ENCODE assay signal across 8 cellular contexts in the genomic region with DNA sequence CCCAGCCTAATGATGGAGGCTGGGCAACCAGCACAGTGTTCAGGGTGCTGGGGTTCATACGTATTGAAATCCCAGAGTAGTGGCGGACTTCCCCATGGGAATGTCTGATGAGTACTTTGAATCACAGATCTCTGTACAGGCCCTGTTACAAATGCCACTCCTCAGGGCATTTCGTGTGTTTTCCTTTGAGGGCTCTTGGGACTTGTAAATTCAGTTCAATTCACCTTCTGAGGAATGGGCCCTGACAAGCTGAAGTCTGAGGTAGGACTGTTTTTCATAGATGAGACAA. TPM values are rescaled to one million over a fixed set of nuclear protein-coding genes. Genes with fewer than 3 reads are reported as not detected.
DNase-seq lines count a peak whose midpoint lies in the region; ATAC-seq and TF ChIP-seq lines count a peak whose summit lies in the region.

No MANE protein-coding gene starts in this region.

- H3K4me3 ChIP-seq in AG04450 (ENCODE audit: low read depth, low read length) = peak overlapping the region; percentile 73
- peak overlapping the region; percentile 55 for H3K4me3 ChIP-seq in kidney epithelial cell (ENCODE audit: low read depth, low read length)

- H3K36me3 ChIP-seq in kidney epithelial cell (ENCODE audit: control insufficient read depth, insufficient read depth, low read length) = no peaks in the 10 kb centered on the region

- no peak for TF ChIP-seq CTCF in AG04450 (IDR thresholded peaks at IDR 0.05; ENCODE audit: low read depth, low read length)
- no peak for TF ChIP-seq CTCF in kidney epithelial cell (IDR thresholded peaks at IDR 0.05; ENCODE audit: insufficient read depth, low read length, poor library complexity, severe bottlenecking)
- TF ChIP-seq CTCF in type B pancreatic cell (conservative IDR thresholded peaks at IDR 0.05) = no peak

- H3K27me3 ChIP-seq in AG04450 (ENCODE audit: control insufficient read depth, insufficient read depth, low read length) = no peaks in the 10 kb centered on the region
- H3K27me3 ChIP-seq in kidney epithelial cell (ENCODE audit: control insufficient read depth, insufficient read depth, low read length) = no peaks in the 10 kb centered on the region

- peaks cover 3% of the 10 kb centered on the region; the same call in 1 of the 2 replicates for H3K9me3 ChIP-seq in AG04450 (ENCODE audit: control insufficient read depth, insufficient read depth, low read length)

- H3K36me3 Mint-ChIP-seq in activated CD8-positive, alpha-beta T cell treated with anti-CD3 and anti-CD28 coated beads, Interleukin-2, amount 10 ng/mL, durations not matched to agents 7 days and 5 days (ENCODE audit: low read depth) = peaks cover 50% of the 10 kb centered on the region
- H3K36me3 Mint-ChIP-seq in type B pancreatic cell = peaks cover 15% of the 10 kb centered on the region

- POLR2A ChIA-PET in AG04450 (lab: Yijun Ruan, JAX) = interaction anchor here (0.6 to 2.1 kb wide), 5 partner anchors 14 to 1341 kb away, joined by 3 to 9 read pairs (median 3); a partner anchor contains a TSS
- POLR2A ChIA-PET in activated CD8-positive, alpha-beta T cell treated with anti-CD3 and anti-CD28 coated beads, Interleukin-2, amount 10 ng/mL, durations not matched to agents 7 days and 5 days (lab: Charles Lee) = interaction anchor here (0.6 to 1.8 kb wide), 9 partner anchors 9 to 1341 kb away, joined by 3 to 11 read pairs (median 3); a partner anchor contains a TSS

- peaks cover 34% of the 10 kb centered on the region for H3K4me1 Mint-ChIP-seq in activated CD8-positive, alpha-beta T cell treated with anti-CD3 and anti-CD28 coated beads, Interleukin-2, amount 10 ng/mL, durations not matched to agents 7 days and 5 days (ENCODE audit: low read depth)
- peaks cover 29% of the 10 kb centered on the region for H3K4me1 Mint-ChIP-seq in type B pancreatic cell (ENCODE audit: unreplicated experiment)

- DNase-seq in AG04450 (ENCODE audit: low read depth, low spot score) (no peak), kidney epithelial cell (ENCODE audit: low read depth) (no peak), type B pancreatic cell (ENCODE audit: extremely low spot score, unreplicated experiment) (no peak), HUDEP-2 (lab: John Stamatoyannopoulos, UW; ENCODE audit: unreplicated experiment in 76 of 76) (no peak)
- DNase-seq in activated CD8-positive, alpha-beta T cell treated with anti-CD3 and anti-CD28 coated beads, Interleukin-2, amount 10 ng/mL, durations not matched to agents 7 days and 5 days = no peak

- CTCF ChIA-PET in AG04450 (lab: Charles Lee) = interaction anchor here (0.6 to 1.6 kb wide), 3 partner anchors 11 to 118 kb away, joined by 3 to 10 read pairs (median 7); no protein-coding TSS in a partner anchor
- CTCF ChIA-PET in activated CD8-positive, alpha-beta T cell treated with anti-CD3 and anti-CD28 coated beads, Interleukin-2, amount 10 ng/mL, durations not matched to agents 7 days and 5 days (lab: Charles Lee) = no interaction called here

- H3K4me3 Mint-ChIP-seq in activated CD8-positive, alpha-beta T cell treated with anti-CD3 and anti-CD28 coated beads, Interleukin-2, amount 10 ng/mL, durations not matched to agents 7 days and 5 days = peak overlapping the region; percentile 89
- peak overlapping the region; percentile 96 for H3K4me3 Mint-ChIP-seq in type B pancreatic cell

- no peaks in the 10 kb centered on the region for H3K9me3 Mint-ChIP-seq in activated CD8-positive, alpha-beta T cell treated with anti-CD3 and anti-CD28 coated beads, Interleukin-2, amount 10 ng/mL, durations not matched to agents 7 days and 5 days (ENCODE audit: insufficient read depth)
- no peaks in the 10 kb centered on the region for H3K9me3 Mint-ChIP-seq in type B pancreatic cell

- H3K27ac Mint-ChIP-seq in activated CD8-positive, alpha-beta T cell treated with anti-CD3 and anti-CD28 coated beads, Interleukin-2, amount 10 ng/mL, durations not matched to agents 7 days and 5 days = peak overlapping the region; percentile 96
- peak overlapping the region; percentile 94 for H3K27ac Mint-ChIP-seq in type B pancreatic cell

- H3K27me3 Mint-ChIP-seq in activated CD8-positive, alpha-beta T cell treated with anti-CD3 and anti-CD28 coated beads, Interleukin-2, amount 10 ng/mL, durations not matched to agents 7 days and 5 days (ENCODE audit: low read depth) = no peaks in the 10 kb centered on the region
- no peaks in the 10 kb centered on the region for H3K27me3 Mint-ChIP-seq in type B pancreatic cell

- ATAC-seq in GM21447 (IDR thresholded peaks at IDR 0.05; ENCODE audit: unreplicated experiment) (peak; percentile 1), HG03432 (IDR thresholded peaks at IDR 0.05; ENCODE audit: unreplicated experiment) (no peak), HG03039 (IDR thresholded peaks at IDR 0.05; ENCODE audit: unreplicated experiment) (no peak)
- ATAC-seq in activated CD8-positive, alpha-beta T cell treated with anti-CD3 and anti-CD28 coated beads, Interleukin-2, amount 10 ng/mL, durations not matched to agents 7 days and 5 days = no peak

- peak overlapping the region; percentile 49 for H3K27ac ChIP-seq in AG04450 (ENCODE audit: low read depth, low read length)

RNA-seq across cellular contexts. Expression of a gene that starts 0.3 kb away (rescaled TPM):
- 19.5 and 25.1 TPM in 2 replicates for polyA plus RNA-seq in AG04450 (2011; rRNA removed)
- polyA minus RNA-seq in AG04450 (2011; rRNA and poly(A)+ RNA removed) = 8.6 and 10.3 TPM in 2 replicates
- 10 to 100 TPM; 14.6 to 15.7 TPM for total RNA-seq in activated CD8-positive, alpha-beta T cell treated with anti-CD3 and anti-CD28 coated beads, Interleukin-2, amount 10 ng/mL, durations not matched to agents 7 days and 5 days
- total RNA-seq in kidney epithelial cell (27.8 and 30.7 TPM in 2 replicates), type B pancreatic cell (ENCODE audit: low replicate concordance) (19.5 and 25.5 TPM in 2 replicates)

RNA-seq across cellular contexts. Expression of a gene that starts 28.6 kb away (rescaled TPM):
- not detected in 2 replicates for polyA plus RNA-seq in AG04450 (2011; rRNA removed)
- polyA minus RNA-seq in AG04450 (2011; rRNA and poly(A)+ RNA removed) = not detected in 2 replicates
- total RNA-seq in activated CD8-positive, alpha-beta T cell treated with anti-CD3 and anti-CD28 coated beads, Interleukin-2, amount 10 ng/mL, durations not matched to agents 7 days and 5 days = not detected
- not detected in 2 replicates for total RNA-seq in kidney epithelial cell
- not detected in 2 replicates for total RNA-seq in type B pancreatic cell (ENCODE audit: low replicate concordance)
